ENCODE assay signal across 27 cellular contexts in genomic region chr12:98908866-98909265, GRCh38.
"Had no signal": no experiment of that assay in that cellular context is flagged by ENCODE, and none has a peak within 500 bp of the region (broad histone marks: within the 10 kb centered on the region; RNA-seq: fewer than 3 reads in every experiment).

No MANE protein-coding gene starts in this region.

- H3K9me3 ChIP-seq: heart right ventricle, left ventricle myocardium inferior, psoas muscle, right lobe of liver, testis, thyroid gland, transverse colon, upper lobe of left lung, vagina had no signal

- H3K9me3 Mint-ChIP-seq: mesothelial cell of epicardium; natural killer cell; stimulated activated effector memory CD8-positive, alpha-beta T cell treated with anti-CD3 and anti-CD28 coated beads, Interleukin-12 subunit alpha, Interleukin-12 subunit beta, amount 100 ng/mL, for 72 hours; stimulated activated naive CD8-positive, alpha-beta T cell treated with anti-CD3 and anti-CD28 coated beads, Interleukin-15, amount 100 ng/mL, for 72 hours had no signal

- H3K4me3 Mint-ChIP-seq: mesothelial cell of epicardium; naive B cell; natural killer cell; stimulated activated effector memory CD8-positive, alpha-beta T cell treated with anti-CD3 and anti-CD28 coated beads, Interleukin-12 subunit alpha, Interleukin-12 subunit beta, amount 100 ng/mL, for 72 hours; stimulated activated naive CD8-positive, alpha-beta T cell treated with anti-CD3 and anti-CD28 coated beads, Interleukin-15, amount 100 ng/mL, for 72 hours had no signal

- H3K27me3 Mint-ChIP-seq: stimulated activated naive CD8-positive, alpha-beta T cell treated with anti-CD3 and anti-CD28 coated beads, Interleukin-15, amount 100 ng/mL, for 72 hours had no signal

- H2AFZ ChIP-seq: hepatocyte, parathyroid adenoma had no signal

- H3K27ac ChIP-seq: heart right ventricle, hepatocyte, left ventricle myocardium inferior, parathyroid adenoma, psoas muscle, right lobe of liver, skin epidermis, testis, thyroid gland, transverse colon, upper lobe of left lung, vagina had no signal

- H3K9ac ChIP-seq: parathyroid adenoma had no signal

- H3K79me2 ChIP-seq: hepatocyte, parathyroid adenoma had no signal

- H3K4me3 ChIP-seq: heart right ventricle, hepatocyte, left ventricle myocardium inferior, lung, psoas muscle, right lobe of liver, skin epidermis, testis, thyroid gland, transverse colon, upper lobe of left lung, vagina had no signal

- DNase-seq: heart right ventricle; islet precursor cell; left ventricle myocardium inferior; mesendoderm; naive B cell; natural killer cell; occipital lobe; psoas muscle; right lobe of liver; stimulated activated CD4-positive, alpha-beta T cell treated with anti-CD3 and anti-CD28 coated beads, Interleukin-12 subunit alpha, Interleukin-12 subunit beta, amount 100 ng/mL, for 4 hours; stimulated activated CD4-positive, alpha-beta T cell treated with anti-CD3 and anti-CD28 coated beads, Interleukin-15, amount 100 ng/mL, for 24 hours; stimulated activated CD4-positive, alpha-beta T cell treated with anti-CD3 and anti-CD28 coated beads, Interleukin-2, amount 100 ng/mL, for 24 hours; stimulated activated CD4-positive, alpha-beta T cell treated with anti-CD3 and anti-CD28 coated beads, Interleukin-4, amount 100 ng/mL, for 1 hour; stimulated activated naive CD4-positive, alpha-beta T cell; stimulated activated naive CD8-positive, alpha-beta T cell treated with anti-CD3 and anti-CD28 coated beads, Interleukin-15, amount 100 ng/mL, for 72 hours; substantia nigra; testis; thyroid gland; transverse colon; upper lobe of left lung had no signal

- H3K27ac Mint-ChIP-seq: mesothelial cell of epicardium; naive B cell; natural killer cell; stimulated activated effector memory CD8-positive, alpha-beta T cell treated with anti-CD3 and anti-CD28 coated beads, Interleukin-12 subunit alpha, Interleukin-12 subunit beta, amount 100 ng/mL, for 72 hours; stimulated activated naive CD8-positive, alpha-beta T cell treated with anti-CD3 and anti-CD28 coated beads, Interleukin-15, amount 100 ng/mL, for 72 hours had no signal

- H3K36me3 ChIP-seq: heart right ventricle, left ventricle myocardium inferior, right lobe of liver, thyroid gland, transverse colon, upper lobe of left lung, vagina had no signal

- H3K36me3 Mint-ChIP-seq: mesothelial cell of epicardium; naive B cell; natural killer cell; stimulated activated effector memory CD8-positive, alpha-beta T cell treated with anti-CD3 and anti-CD28 coated beads, Interleukin-12 subunit alpha, Interleukin-12 subunit beta, amount 100 ng/mL, for 72 hours had no signal

- ATAC-seq: heart right ventricle; natural killer cell; psoas muscle; right lobe of liver; stimulated activated effector memory CD8-positive, alpha-beta T cell treated with anti-CD3 and anti-CD28 coated beads, Interleukin-12 subunit alpha, Interleukin-12 subunit beta, amount 100 ng/mL, for 72 hours; stimulated activated naive CD8-positive, alpha-beta T cell treated with anti-CD3 and anti-CD28 coated beads, Interleukin-15, amount 100 ng/mL, for 72 hours had no signal

- H3K4me1 Mint-ChIP-seq: mesothelial cell of epicardium; naive B cell; natural killer cell; stimulated activated effector memory CD8-positive, alpha-beta T cell treated with anti-CD3 and anti-CD28 coated beads, Interleukin-12 subunit alpha, Interleukin-12 subunit beta, amount 100 ng/mL, for 72 hours; stimulated activated naive CD8-positive, alpha-beta T cell treated with anti-CD3 and anti-CD28 coated beads, Interleukin-15, amount 100 ng/mL, for 72 hours had no signal

- H3K27me3 ChIP-seq: hepatocyte, right lobe of liver, testis, thyroid gland, transverse colon, upper lobe of left lung, vagina had no signal

- H3K4me1 ChIP-seq: heart right ventricle, left ventricle myocardium inferior, parathyroid adenoma, psoas muscle, right lobe of liver, testis, thyroid gland, transverse colon, upper lobe of left lung, vagina had no signal

- H3K4me2 ChIP-seq: hepatocyte had no signal
